14 cellular contexts compared by ENCODE assay signal in the genomic region with DNA sequence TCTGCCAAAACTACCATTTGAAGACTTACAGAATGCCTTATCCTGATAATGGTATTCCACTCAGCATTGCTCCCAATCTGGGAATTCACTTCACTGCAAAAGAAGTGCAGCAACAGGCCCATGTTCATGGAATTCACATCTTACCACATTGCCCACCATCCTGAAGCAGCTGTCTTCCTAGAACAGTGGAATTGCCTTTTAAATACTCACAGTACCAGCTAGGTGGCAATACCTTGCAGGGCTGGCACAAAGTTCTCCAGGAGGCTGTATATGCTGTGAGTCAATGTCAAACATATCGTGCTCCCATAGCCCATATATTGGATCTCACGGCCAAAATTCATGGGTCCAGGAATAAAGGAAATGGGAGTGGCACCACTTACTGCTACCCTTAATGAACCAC.
DNase-seq lines count a peak whose midpoint lies in the region; ATAC-seq and TF ChIP-seq lines count a peak whose summit lies in the region.
"Had no signal": no experiment of that assay in that cellular context is flagged by ENCODE, and none has a peak within 500 bp of the region (broad histone marks: within the 10 kb centered on the region; RNA-seq: fewer than 3 reads in every experiment).

No MANE protein-coding gene starts in this region.

- H3K9me3 ChIP-seq in breast epithelium (no peaks in the 10 kb centered on the region), osteoblast (ENCODE audit: low read depth, low read length) (no peaks in the 10 kb centered on the region)

- H3K4me2 ChIP-seq in osteoblast (ENCODE audit: insufficient read depth, low read length) = no peak overlapping the region

- H3K4me1 ChIP-seq in breast epithelium (no peaks in the 10 kb centered on the region), osteoblast (ENCODE audit: insufficient read depth, low read length) (peaks cover 57% of the 10 kb centered on the region)

- no peak for TF ChIP-seq CTCF in MCF 10A (IDR thresholded peaks at IDR 0.05; ENCODE audit: unreplicated experiment)
- no peak for TF ChIP-seq CTCF in breast epithelium (IDR thresholded peaks at IDR 0.05)
- TF ChIP-seq CTCF in epithelial cell of esophagus (IDR thresholded peaks at IDR 0.05; ENCODE audit: insufficient read depth, low read depth, low read length, missing control alignments) = peak; percentile 22
- no peak for TF ChIP-seq CTCF in osteoblast (IDR thresholded peaks at IDR 0.05; ENCODE audit: extremely low read depth, low read depth, low read length)

- TF ChIP-seq POLR2A in breast epithelium (IDR thresholded peaks at IDR 0.05) = no peak

- POLR2A ChIA-PET in MCF 10A (lab: Yijun Ruan, JAX) = interaction anchor here (1.4 kb wide), 1 partner anchor 15 kb away, joined by 5 read pairs; no protein-coding TSS in a partner anchor

- H3K27ac ChIP-seq in breast epithelium = peak overlapping the region in 1 of 2 donors; percentile 3
- H3K27ac ChIP-seq in osteoblast (ENCODE audit: low read depth, low read length) = peak overlapping the region; percentile 70

- no peaks in the 10 kb centered on the region for H3K36me3 Mint-ChIP-seq in MCF 10A (ENCODE audit: insufficient read depth, unreplicated experiment)

- H3K4me3 Mint-ChIP-seq in MCF 10A (ENCODE audit: unreplicated experiment) = no peak overlapping the region
- H3K4me3 Mint-ChIP-seq: B cell; CD4-positive, alpha-beta memory T cell had no signal

- CTCF ChIA-PET in MCF 10A (lab: Yijun Ruan, JAX) = interaction anchor here (0.5 to 0.6 kb wide), 2 partner anchors 492 to 522 kb away, joined by 3 read pairs; no protein-coding TSS in a partner anchor

- no peaks in the 10 kb centered on the region for H4K20me1 ChIP-seq in osteoblast (ENCODE audit: insufficient read depth, low read length)

- no peak overlapping the region for H3K4me3 ChIP-seq in breast epithelium
- no peak overlapping the region for H3K4me3 ChIP-seq in epithelial cell of esophagus (ENCODE audit: low read length)
- H3K4me3 ChIP-seq in osteoblast (ENCODE audit: insufficient read depth, low read length) = no peak overlapping the region

- no peaks in the 10 kb centered on the region for H3K36me3 ChIP-seq in breast epithelium
- no peaks in the 10 kb centered on the region for H3K36me3 ChIP-seq in osteoblast (ENCODE audit: insufficient read depth, low read length)

- no peak overlapping the region for H3K27ac Mint-ChIP-seq in MCF 10A (ENCODE audit: low read depth, unreplicated experiment)
- H3K27ac Mint-ChIP-seq: B cell had no signal

- no peak for ATAC-seq in GM21367 (IDR thresholded peaks at IDR 0.05; ENCODE audit: unreplicated experiment)
- ATAC-seq in GM18868 (IDR thresholded peaks at IDR 0.05; ENCODE audit: unreplicated experiment) = no peak
- ATAC-seq: HCT116, HepG2 had no signal

- H3K4me1 Mint-ChIP-seq in MCF 10A (ENCODE audit: insufficient read depth, unreplicated experiment) = peaks cover 32% of the 10 kb centered on the region
- H3K4me1 Mint-ChIP-seq: B cell; CD4-positive, alpha-beta memory T cell had no signal

- DNase-seq in MCF 10A (ENCODE audit: unreplicated experiment) = peak; percentile 30
- no peak for DNase-seq in breast epithelium (ENCODE audit: low spot score in 2 of 2)
- DNase-seq in epithelial cell of esophagus (ENCODE audit: low read depth) = no peak
- DNase-seq in osteoblast (ENCODE audit: insufficient read length, low spot score, missing footprints) = no peak
- no peak for DNase-seq in activated CD4-positive, alpha-beta T cell treated with anti-CD3 and anti-CD28 coated beads for 1 hour
- DNase-seq: 8988T; C1 segment of cervical spinal cord; CD4-positive, alpha-beta memory T cell; DMS79 had no signal

- H3K79me2 ChIP-seq in osteoblast (ENCODE audit: insufficient read depth, low read length) = no peaks in the 10 kb centered on the region

- no TSS peak for BruUV-seq in MCF 10A (replicated peaks; lab: Mats Ljungman, UMichigan)

- H3K27me3 ChIP-seq in breast epithelium = no peaks in the 10 kb centered on the region
- H3K27me3 ChIP-seq in osteoblast (ENCODE audit: insufficient read depth, low read length) = no peaks in the 10 kb centered on the region

- H3K9me3 Mint-ChIP-seq in MCF 10A (ENCODE audit: unreplicated experiment) = no peaks in the 10 kb centered on the region

- no peaks in the 10 kb centered on the region for H3K27me3 Mint-ChIP-seq in MCF 10A (ENCODE audit: insufficient read depth, unreplicated experiment)
- H3K27me3 Mint-ChIP-seq: B cell; CD4-positive, alpha-beta memory T cell had no signal

- H2AFZ ChIP-seq in osteoblast (ENCODE audit: low read length) = no peak overlapping the region

- intact Hi-C loops in MCF 10A (cut with micrococcal nuclease) = no loop called here
- intact Hi-C loops in breast epithelium (cut with DNase I; ENCODE audit: low total_unique reads) = no loop called here
